28 cellular contexts compared by ENCODE assay signal in the genomic region with DNA sequence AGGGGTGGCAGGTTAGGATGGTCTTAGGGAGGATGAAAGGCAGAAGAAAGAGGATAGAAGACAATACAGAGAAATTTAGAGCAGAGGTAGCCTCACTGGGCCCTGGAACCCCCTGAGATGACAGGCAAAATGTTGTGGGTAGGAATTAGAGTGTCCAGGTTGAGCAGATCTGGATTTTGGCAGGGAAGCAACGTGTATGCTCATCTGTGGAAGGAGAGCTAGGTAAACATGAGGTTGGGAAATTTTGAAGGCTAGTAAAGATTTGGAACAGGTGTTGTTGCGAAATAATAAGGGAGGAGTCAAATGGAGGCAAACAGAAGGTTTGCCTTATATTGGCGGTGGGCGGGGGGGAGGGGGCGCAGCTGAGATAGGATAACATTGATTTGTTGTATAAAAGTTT. TPM values are rescaled to one million over a fixed set of nuclear protein-coding genes. Genes with fewer than 3 reads are reported as not detected.
A peak's percentile ranks its signal among the peaks of the same experiment; 100 is the strongest.
DNase-seq lines count a peak whose midpoint lies in the region; ATAC-seq, FAIRE-seq and TF ChIP-seq lines count a peak whose summit lies in the region.
"Had no signal": no experiment of that assay in that cellular context is flagged by ENCODE, and none has a peak within 500 bp of the region (broad histone marks: within the 10 kb centered on the region; RNA-seq: fewer than 3 reads in every experiment).

No MANE protein-coding gene starts in this region.

- no peak overlapping the region for H3K4me2 ChIP-seq in A549
- H3K4me2 ChIP-seq: hepatocyte, KMS-11 had no signal

- H3K36me3 ChIP-seq in SK-N-MC (ENCODE audit: insufficient read depth, low read length) (no peaks in the 10 kb centered on the region), liver (ENCODE audit: control insufficient read depth in 4 of 4, insufficient read depth in 3 of 4, low read depth in 1 of 4, low read length in 3 of 4) (peaks cover 0 to 5% (median 3%) of the 10 kb centered on the region in 4 donors)
- H3K36me3 ChIP-seq: ascending aorta, BE2C, gastroesophageal sphincter, HAP-1, left ventricle myocardium inferior had no signal

- H3K27ac ChIP-seq in A549 (no peak overlapping the region), SK-N-MC (0 out of 2 replicates have a peak overlapping the region, but pooled peaks have one; percentile 46), liver (ENCODE audit: low read depth in 1 of 2, low read length in 2 of 2) (peak overlapping the region; percentile 69 to 86)
- H3K27ac ChIP-seq: ascending aorta, gastroesophageal sphincter, hepatocyte, KMS-11, left ventricle myocardium inferior had no signal

- H3K9me3 ChIP-seq in A549 (no peaks in the 10 kb centered on the region), SK-N-MC (ENCODE audit: low read depth, low read length) (no peaks in the 10 kb centered on the region), liver (ENCODE audit: control insufficient read depth in 4 of 4, low read length in 3 of 4) (no peaks in the 10 kb centered on the region)
- H3K9me3 ChIP-seq: ascending aorta, BE2C, gastroesophageal sphincter, HAP-1, left ventricle myocardium inferior had no signal

- TF ChIP-seq CTCF in A549 (IDR thresholded peaks at IDR 0.05) = no peak
- TF ChIP-seq CTCF in liver (IDR thresholded peaks at IDR 0.05; ENCODE audit: low read depth, low read length, missing input control) = no peak

- DNase-seq in A549 (ENCODE audit: low read depth in 1 of 2, low spot score in 1 of 2) (no peak), NCI-H2029 (lab: John Stamatoyannopoulos, UW) (peak; percentile 70), SK-N-MC (ENCODE audit: low read depth, low spot score) (no peak), NCI-H2227 treated with DMSO at 0.1 percent for 48 hours (lab: John Stamatoyannopoulos, UW) (no peak)
- DNase-seq: activated CD4-positive, alpha-beta T cell treated with anti-CD3 and anti-CD28 coated beads for 4 hours; activated naive CD8-positive, alpha-beta T cell treated with anti-CD3 and anti-CD28 coated beads for 36 hours; activated T-cell treated with anti-CD3 and anti-CD28 coated beads for 4 hours; BE2C; caudate nucleus; cortex of kidney; left ventricle myocardium inferior; midbrain; naive thymus-derived CD4-positive, alpha-beta T cell; NCI-H146; NCI-H226; OCI-M1; stimulated activated naive CD4-positive, alpha-beta T cell treated with Interleukin-2 at 50 U/mL for 16 hours; T-helper 2 cell had no signal

- TF ChIP-seq POLR2A in A549 (IDR thresholded peaks at IDR 0.05; ENCODE audit: low read length) = no peak

- ATAC-seq in A549 (no peak), GM19463 (IDR thresholded peaks at IDR 0.05; ENCODE audit: unreplicated experiment) (no peak), GM19395 (IDR thresholded peaks at IDR 0.05; ENCODE audit: unreplicated experiment) (no peak), GM18517 (IDR thresholded peaks at IDR 0.05; ENCODE audit: unreplicated experiment) (no peak)
- ATAC-seq: gastroesophageal sphincter; naive thymus-derived CD4-positive, alpha-beta T cell had no signal

- FAIRE-seq in A549 (lab: Jason Lieb, UNC) = no peak
- FAIRE-seq: endometrium had no signal

- TF ChIP-seq EP300 in A549 (IDR thresholded peaks at IDR 0.05) = no peak

- no peak overlapping the region for H3K4me3 ChIP-seq in A549
- no peak overlapping the region for H3K4me3 ChIP-seq in SK-N-MC
- peak overlapping the region in 1 of 3 donors; percentile 16 for H3K4me3 ChIP-seq in liver (ENCODE audit: low read depth in 1 of 3, low read length in 3 of 3)
- H3K4me3 ChIP-seq: ascending aorta, gastroesophageal sphincter, HAP-1, hepatocyte, left ventricle myocardium inferior had no signal

- no peak for TF ChIP-seq RAD21 in A549 (conservative IDR thresholded peaks at IDR 0.05 in 1 of 2, IDR thresholded peaks at IDR 0.05 in 1 of 2)
- TF ChIP-seq RAD21 in liver (IDR thresholded peaks at IDR 0.05) = peak; percentile 42 to 51

- H3K9ac ChIP-seq in SK-N-MC (ENCODE audit: insufficient read length) (no peak overlapping the region), liver (ENCODE audit: low read depth in 1 of 2, low read length in 2 of 2) (no peak overlapping the region)
- H3K9ac ChIP-seq: KMS-11 had no signal

- WGBS in A549 (ENCODE audit: missing lambda C conversion rate) = 66% methylated on average over 5 of the region's 5 CpGs
- WGBS in liver = 41% methylated on average over 5 of the region's 5 CpGs

- POLR2A ChIA-PET in A549 (lab: Yijun Ruan, JAX) = no interaction called here

- CTCF ChIA-PET in A549 (lab: Yijun Ruan, JAX) = interaction anchor here (0.6 to 2.8 kb wide), 7 partner anchors 9 to 311 kb away, joined by 3 to 12 read pairs (median 3); no protein-coding TSS in a partner anchor

- H3K4me1 ChIP-seq in A549 (peaks cover 12% of the 10 kb centered on the region; the same call in 1 of the 3 replicates), liver (ENCODE audit: control insufficient read depth in 4 of 4, insufficient read depth in 4 of 4, low read length in 3 of 4) (peaks cover 7 to 66% (median 46%) of the 10 kb centered on the region in 4 donors)
- H3K4me1 ChIP-seq: ascending aorta, BE2C, gastroesophageal sphincter, HAP-1, left ventricle myocardium inferior had no signal

- no peaks in the 10 kb centered on the region for H3K27me3 ChIP-seq in liver (ENCODE audit: control insufficient read depth in 4 of 4, insufficient read depth in 4 of 4, low read length in 3 of 4)
- H3K27me3 ChIP-seq: ascending aorta, BE2C, gastroesophageal sphincter, hepatocyte had no signal

TF ChIP-seq in A549, 52 proteins besides CTCF, POLR2A, EP300 and RAD21:
- TF ChIP-seq TP53 (CRISPR knock-in tag; IDR thresholded peaks at IDR 0.05) (no peak), CEBPB (IDR thresholded peaks at IDR 0.05) (peak; percentile 59 to 68; a peak in 3 of 4 replicates)

TF ChIP-seq in liver, 16 proteins besides CTCF, POLR2A, EP300 and RAD21 (continues in another document):
- TF ChIP-seq, protein P1, sequence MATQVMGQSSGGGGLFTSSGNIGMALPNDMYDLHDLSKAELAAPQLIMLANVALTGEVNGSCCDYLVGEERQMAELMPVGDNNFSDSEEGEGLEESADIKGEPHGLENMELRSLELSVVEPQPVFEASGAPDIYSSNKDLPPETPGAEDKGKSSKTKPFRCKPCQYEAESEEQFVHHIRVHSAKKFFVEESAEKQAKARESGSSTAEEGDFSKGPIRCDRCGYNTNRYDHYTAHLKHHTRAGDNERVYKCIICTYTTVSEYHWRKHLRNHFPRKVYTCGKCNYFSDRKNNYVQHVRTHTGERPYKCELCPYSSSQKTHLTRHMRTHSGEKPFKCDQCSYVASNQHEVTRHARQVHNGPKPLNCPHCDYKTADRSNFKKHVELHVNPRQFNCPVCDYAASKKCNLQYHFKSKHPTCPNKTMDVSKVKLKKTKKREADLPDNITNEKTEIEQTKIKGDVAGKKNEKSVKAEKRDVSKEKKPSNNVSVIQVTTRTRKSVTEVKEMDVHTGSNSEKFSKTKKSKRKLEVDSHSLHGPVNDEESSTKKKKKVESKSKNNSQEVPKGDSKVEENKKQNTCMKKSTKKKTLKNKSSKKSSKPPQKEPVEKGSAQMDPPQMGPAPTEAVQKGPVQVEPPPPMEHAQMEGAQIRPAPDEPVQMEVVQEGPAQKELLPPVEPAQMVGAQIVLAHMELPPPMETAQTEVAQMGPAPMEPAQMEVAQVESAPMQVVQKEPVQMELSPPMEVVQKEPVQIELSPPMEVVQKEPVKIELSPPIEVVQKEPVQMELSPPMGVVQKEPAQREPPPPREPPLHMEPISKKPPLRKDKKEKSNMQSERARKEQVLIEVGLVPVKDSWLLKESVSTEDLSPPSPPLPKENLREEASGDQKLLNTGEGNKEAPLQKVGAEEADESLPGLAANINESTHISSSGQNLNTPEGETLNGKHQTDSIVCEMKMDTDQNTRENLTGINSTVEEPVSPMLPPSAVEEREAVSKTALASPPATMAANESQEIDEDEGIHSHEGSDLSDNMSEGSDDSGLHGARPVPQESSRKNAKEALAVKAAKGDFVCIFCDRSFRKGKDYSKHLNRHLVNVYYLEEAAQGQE (IDR thresholded peaks at IDR 0.05) = peak; percentile 83
- TF ChIP-seq EGR1 (IDR thresholded peaks at IDR 0.05; ENCODE audit: low read depth in 2 of 2) (no peak), NR2F2 (IDR thresholded peaks at IDR 0.05) (no peak), YY1 (IDR thresholded peaks at IDR 0.05) (peak; percentile 80), MAX (IDR thresholded peaks at IDR 0.05) (peak; percentile 65), JUND (IDR thresholded peaks at IDR 0.05) (peak in 1 of 2 donors; percentile 66), GABPA (IDR thresholded peaks at IDR 0.05 in 1 of 2, conservative IDR thresholded peaks at IDR 0.05 in 1 of 2) (no peak)
- TF ChIP-seq, protein P2, sequence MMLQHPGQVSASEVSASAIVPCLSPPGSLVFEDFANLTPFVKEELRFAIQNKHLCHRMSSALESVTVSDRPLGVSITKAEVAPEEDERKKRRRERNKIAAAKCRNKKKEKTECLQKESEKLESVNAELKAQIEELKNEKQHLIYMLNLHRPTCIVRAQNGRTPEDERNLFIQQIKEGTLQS (IDR thresholded peaks at IDR 0.05) = no peak

RNA-seq across cellular contexts. Expression of gene HSD17B6, which starts 5.3 kb away (rescaled TPM):
- polyA plus RNA-seq in A549 (2011; rRNA removed) (2.0 and 2.6 TPM in 2 replicates), A549 (2017; fragmentation: RNase III; extraction: RNeasy Plus Mini Kit Qiagen cat#74134 plus additional on column Dnase treatment) (2.3 to 2.9 TPM (median 2.7 TPM) in 3 replicates), liver (100 to 1,000 TPM; 662 to 748 TPM)
- 1.3 and 1.7 TPM in 2 replicates for polyA plus RNA-seq in A549 (2012; cell fraction: cytosol; rRNA removed)
- 1.3 and 1.4 TPM in 2 replicates for polyA plus RNA-seq in A549 (2012; cell fraction: nucleus; rRNA removed)
- polyA minus RNA-seq in A549 (2011; rRNA and poly(A)+ RNA removed) = 0.62 and 1.3 TPM in 2 replicates
- 1,000 to 10,000 TPM in 1 of 2 donors, 1 to 10 TPM in 1; 3.0 to 1,013 TPM for total RNA-seq in liver
- total RNA-seq: ascending aorta, left ventricle myocardium inferior had no signal

RNA-seq across cellular contexts. Expression of gene PRIM1, which starts 16.3 kb away (rescaled TPM):
- polyA plus RNA-seq in A549 (2011; rRNA removed) (53.9 and 66.8 TPM in 2 replicates), A549 (2017; fragmentation: RNase III; extraction: RNeasy Plus Mini Kit Qiagen cat#74134 plus additional on column Dnase treatment) (43.5 to 48.1 TPM (median 44.4 TPM) in 3 replicates), liver (1 to 10 TPM; 2.7 to 3.7 TPM)
- 28.4 and 28.5 TPM in 2 replicates for polyA plus RNA-seq in A549 (2012; cell fraction: cytosol; rRNA removed)
- polyA plus RNA-seq in A549 (2012; cell fraction: nucleus; rRNA removed) = 19.4 and 25.8 TPM in 2 replicates
- polyA minus RNA-seq in A549 (2011; rRNA and poly(A)+ RNA removed) = 18.5 and 26.0 TPM in 2 replicates
- 10 to 100 TPM in 1 of 2 donors, 1 to 10 TPM in 1; 7.2 to 24.8 TPM for total RNA-seq in liver

RNA-seq across cellular contexts. Expression of gene NACA, which starts 43.3 kb away (rescaled TPM):
- polyA plus RNA-seq in A549 (2011; rRNA removed) = 993 and 1,560 TPM in 2 replicates
- 797 and 972 TPM in 2 replicates for polyA plus RNA-seq in A549 (2012; cell fraction: cytosol; rRNA removed)
- 286 and 326 TPM in 2 replicates for polyA plus RNA-seq in A549 (2012; cell fraction: nucleus; rRNA removed)
- polyA plus RNA-seq in A549 (2017; fragmentation: RNase III; extraction: RNeasy Plus Mini Kit Qiagen cat#74134 plus additional on column Dnase treatment) = 2,331 to 2,770 TPM (median 2,562 TPM) in 3 replicates
- polyA minus RNA-seq in A549 (2011; rRNA and poly(A)+ RNA removed) = 462 and 592 TPM in 2 replicates
- total RNA-seq in liver = 100 to 1,000 TPM; 365 to 695 TPM
- 100 to 1,000 TPM; 370 to 543 TPM for polyA plus RNA-seq in liver

Comparison
In these comparisons a context has a peak if more than half of its experiments do, and no peak if none do; other contexts are left out.
1. H3K27ac ChIP-seq: peak in SK-N-MC (single experiment) and liver (2 of 2); none in A549 (0 of 2).
2. RNA of gene HSD17B6, which starts 5.3 kb away (polyA plus RNA-seq): 662 to 748 TPM in liver; 1.3 to 2.9 TPM in A549; every median in the first group is over 100 times any median in the second.
3. RNA of gene PRIM1, which starts 16.3 kb away (polyA plus RNA-seq): 19.4 to 66.8 TPM in A549; 2.7 to 3.7 TPM in liver; every median in the first group is over 4 times any median in the second.